10 cellular contexts compared by ENCODE assay signal in genomic region chr12:63955831-63956685, GRCh38.
DNase-seq lines count a peak whose midpoint lies in the region; ATAC-seq and TF ChIP-seq lines count a peak whose summit lies in the region.
"Had no signal": no experiment of that assay in that cellular context is flagged by ENCODE, and none has a peak within 500 bp of the region (broad histone marks: within the 10 kb centered on the region; RNA-seq: fewer than 3 reads in every experiment).

No MANE protein-coding gene starts in this region.

- H3K27ac ChIP-seq in mesenchymal stem cell (ENCODE audit: low read length, poor library complexity, severe bottlenecking) (no peak overlapping the region), upper lobe of left lung (peak overlapping the region; percentile 41 to 67 (median 53))

- H2BK12ac ChIP-seq in mesenchymal stem cell (ENCODE audit: low read length in 2 of 2): peak overlapping the region in 1 of 2 experiments; percentile 63

- peak overlapping the region; percentile 49 for H2BK120ac ChIP-seq in mesenchymal stem cell (ENCODE audit: low read depth, low read length)

- H3K4me1 ChIP-seq in mesenchymal stem cell (ENCODE audit: control insufficient read depth, insufficient read depth, low read depth, low read length) (peaks cover 6% of the 10 kb centered on the region), upper lobe of left lung (peaks cover 12 to 18% (median 17%) of the 10 kb centered on the region in 4 donors)

- H2AFZ ChIP-seq in mesenchymal stem cell (ENCODE audit: low read depth, low read length): no peak overlapping the region

- ATAC-seq in HG03354 (IDR thresholded peaks at IDR 0.05; ENCODE audit: poor library complexity, severe bottlenecking, unreplicated experiment) (peak; percentile 49), upper lobe of left lung (ENCODE audit: low FRiP score in 2 of 2) (peak; percentile 68 to 93), HG03457 (IDR thresholded peaks at IDR 0.05; ENCODE audit: unreplicated experiment) (no peak), HG02571 (IDR thresholded peaks at IDR 0.05; ENCODE audit: unreplicated experiment) (no peak)

- H3K27me3 ChIP-seq in mesenchymal stem cell (ENCODE audit: control insufficient read depth in 1 of 2, insufficient read depth in 1 of 2, low read length in 2 of 2) (no peaks in the 10 kb centered on the region), upper lobe of left lung (no peaks in the 10 kb centered on the region)

- H4K8ac ChIP-seq in mesenchymal stem cell (ENCODE audit: low read length): no peak overlapping the region

- H3K23ac ChIP-seq in mesenchymal stem cell (ENCODE audit: low read length in 2 of 2): no peak overlapping the region

- H3K4me2 ChIP-seq in mesenchymal stem cell (ENCODE audit: low read length, poor library complexity, severe bottlenecking): peak overlapping the region; percentile 9
- H3K4me2 ChIP-seq: SK-N-SH had no signal

- H3K9ac ChIP-seq in mesenchymal stem cell (ENCODE audit: low read length): peak overlapping the region; percentile 30
- H3K9ac ChIP-seq: SK-N-SH had no signal

- H3K79me1 ChIP-seq in mesenchymal stem cell (replicated peaks; ENCODE audit: low read length, poor library complexity, severe bottlenecking): peaks cover 28% of the 10 kb centered on the region

- no peak overlapping the region for H2AK5ac ChIP-seq in mesenchymal stem cell (ENCODE audit: low read length, severe bottlenecking)

- H3K14ac ChIP-seq in mesenchymal stem cell (ENCODE audit: low read length in 2 of 2): no peak overlapping the region

- DNase-seq in choroid plexus epithelial cell (ENCODE audit: low read depth) (peak; percentile 90), mesenchymal stem cell (peak; percentile 86), upper lobe of left lung (peak in 1 of 2 donors; percentile 76), LoVo (ENCODE audit: low spot score) (no peak)
- DNase-seq in stimulated activated naive CD4-positive, alpha-beta T cell (lab: John Stamatoyannopoulos, UW): no peak
- DNase-seq: Karpas-422, SK-N-SH had no signal

- H4K91ac ChIP-seq in mesenchymal stem cell (ENCODE audit: low read length): no peak overlapping the region

- peak overlapping the region; percentile 2 to 62 for H3K18ac ChIP-seq in mesenchymal stem cell (ENCODE audit: low read depth in 1 of 2, low read length in 2 of 2)

- no peak overlapping the region for H3K4ac ChIP-seq in mesenchymal stem cell (ENCODE audit: low read depth in 1 of 2, low read length in 2 of 2)

- TF ChIP-seq EP300 in upper lobe of left lung (IDR thresholded peaks at IDR 0.05): peak in 2 of 4 donors; percentile 89 to 96

- H3K9me3 ChIP-seq in mesenchymal stem cell (ENCODE audit: control insufficient read depth, low read length) (no peaks in the 10 kb centered on the region), upper lobe of left lung (no peaks in the 10 kb centered on the region)
- H3K9me3 ChIP-seq: SK-N-SH had no signal

- WGBS in mesenchymal stem cell: 54% methylated on average over 8 of the region's 9 CpGs
- 33 to 38% methylated on average over 9 of the region's 9 CpGs for WGBS in upper lobe of left lung, 2 donors

- TF ChIP-seq CTCF in choroid plexus epithelial cell (conservative IDR thresholded peaks at IDR 0.05; ENCODE audit: low read depth, low read length) (no peak), upper lobe of left lung (IDR thresholded peaks at IDR 0.05) (no peak)

- peaks cover 4 to 33% of the 10 kb centered on the region in 2 experiments for H3K36me3 ChIP-seq in mesenchymal stem cell (ENCODE audit: control insufficient read depth in 1 of 2, insufficient read depth in 2 of 2, low read depth in 1 of 2, low read length in 2 of 2)
- H3K36me3 ChIP-seq in upper lobe of left lung: no peaks in the 10 kb centered on the region

- no peak overlapping the region for H2BK15ac ChIP-seq in mesenchymal stem cell (ENCODE audit: low read depth, poor library complexity, severe bottlenecking)

- TF ChIP-seq POLR2A in upper lobe of left lung (IDR thresholded peaks at IDR 0.05): no peak

- H3K4me3 ChIP-seq in choroid plexus epithelial cell (ENCODE audit: low read depth, low read length) (no peak overlapping the region), mesenchymal stem cell (ENCODE audit: insufficient read depth in 1 of 2, low read depth in 1 of 2, low read length in 2 of 2) (no peak overlapping the region), upper lobe of left lung (peak overlapping the region in 1 of 4 donors; percentile 19)

- no peak overlapping the region for H2BK5ac ChIP-seq in mesenchymal stem cell (ENCODE audit: low read depth, low read length, poor library complexity, severe bottlenecking)

Comparison
In these comparisons a context has a peak if more than half of its experiments do, and no peak if none do; other contexts are left out.
1. ATAC-seq: peak in HG03354 (single experiment) and upper lobe of left lung (2 of 2); none in HG03457 (single experiment) and HG02571 (single experiment).
2. DNase-seq: peak in choroid plexus epithelial cell (single experiment) and mesenchymal stem cell (single experiment); none in stimulated activated naive CD4-positive, alpha-beta T cell (0 of 6) and LoVo (single experiment).